ENCODE assay signal across 11 cellular contexts in the genomic region with DNA sequence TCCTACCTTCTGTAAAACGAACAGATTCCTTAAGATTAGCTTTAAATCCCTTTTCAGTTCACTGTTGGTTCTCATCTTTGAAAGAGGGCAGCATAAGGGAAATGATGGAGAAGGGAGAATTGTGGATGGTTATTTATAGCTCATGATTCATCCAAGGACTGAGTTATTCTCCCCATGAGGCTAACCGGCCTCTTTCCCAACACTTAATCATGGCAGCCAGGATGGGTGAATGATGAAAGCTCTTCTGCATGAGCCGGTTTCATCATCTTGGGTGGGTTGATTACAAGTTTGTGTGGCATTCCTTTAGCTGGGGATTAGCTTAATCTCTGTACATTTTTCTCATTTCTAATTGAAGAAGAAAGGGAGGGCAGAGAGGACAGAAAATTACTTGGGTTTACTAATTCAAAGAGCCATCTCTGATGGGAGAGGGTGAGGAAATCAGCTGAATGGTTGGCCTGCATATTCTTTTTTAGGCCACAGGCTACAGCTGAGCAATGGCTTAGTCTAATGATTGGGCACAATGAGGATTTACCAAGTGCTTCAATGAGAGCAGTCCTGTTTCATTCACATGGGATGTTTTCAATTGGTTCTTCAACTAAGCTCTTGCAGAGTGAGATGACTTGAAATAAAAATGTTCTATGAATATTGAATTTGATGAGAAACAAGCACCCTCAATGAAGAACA.
A peak's percentile ranks its signal among the peaks of the same experiment; 100 is the strongest.
DNase-seq lines count a peak whose midpoint lies in the region; ATAC-seq and TF ChIP-seq lines count a peak whose summit lies in the region.
"Had no signal": no experiment of that assay in that cellular context is flagged by ENCODE, and none has a peak within 500 bp of the region (broad histone marks: within the 10 kb centered on the region; RNA-seq: fewer than 3 reads in every experiment).

No MANE protein-coding gene starts in this region.

- no peak for TF ChIP-seq CTCF in omental fat pad (IDR thresholded peaks at IDR 0.05)

- peak; percentile 53 for DNase-seq in COLO829 (ENCODE audit: low spot score)
- DNase-seq in RKO (ENCODE audit: low spot score) = peak; percentile 55
- peak; percentile 28 for DNase-seq in omental fat pad (ENCODE audit: low spot score)
- DNase-seq in DMS153 treated with DMSO at 0.1 percent for 48 hours (lab: John Stamatoyannopoulos, UW; ENCODE audit: unreplicated experiment) = no peak
- no peak for DNase-seq in OCI-M1 (lab: John Stamatoyannopoulos, UW)
- no peak for DNase-seq in NCI-H128 (lab: John Stamatoyannopoulos, UW; ENCODE audit: unreplicated experiment)
- DNase-seq: activated CD4-positive, alpha-beta T cell treated with anti-CD3 and anti-CD28 coated beads, Interleukin-2, amount 10 ng/mL, durations not matched to agents 24 days and 14 days; activated naive CD8-positive, alpha-beta T cell treated with anti-CD3 and anti-CD28 coated beads, Interleukin-2, amount 10 ng/mL, durations not matched to agents 7 days and 5 days had no signal

- ATAC-seq in esophagus mucosa (peak; percentile 84), omental fat pad (ENCODE audit: low FRiP score) (peak; percentile 84), HG03159 (IDR thresholded peaks at IDR 0.05; ENCODE audit: unreplicated experiment) (no peak)
- ATAC-seq: K562 had no signal

Comparison
In these comparisons a context has a peak if more than half of its experiments do, and no peak if none do; other contexts are left out.
1. DNase-seq: peak in COLO829 (single experiment), RKO (single experiment) and omental fat pad (single experiment); none in DMS153 treated with DMSO at 0.1 percent for 48 hours (single experiment), OCI-M1 (single experiment) and NCI-H128 (single experiment).